In the genomic region with DNA sequence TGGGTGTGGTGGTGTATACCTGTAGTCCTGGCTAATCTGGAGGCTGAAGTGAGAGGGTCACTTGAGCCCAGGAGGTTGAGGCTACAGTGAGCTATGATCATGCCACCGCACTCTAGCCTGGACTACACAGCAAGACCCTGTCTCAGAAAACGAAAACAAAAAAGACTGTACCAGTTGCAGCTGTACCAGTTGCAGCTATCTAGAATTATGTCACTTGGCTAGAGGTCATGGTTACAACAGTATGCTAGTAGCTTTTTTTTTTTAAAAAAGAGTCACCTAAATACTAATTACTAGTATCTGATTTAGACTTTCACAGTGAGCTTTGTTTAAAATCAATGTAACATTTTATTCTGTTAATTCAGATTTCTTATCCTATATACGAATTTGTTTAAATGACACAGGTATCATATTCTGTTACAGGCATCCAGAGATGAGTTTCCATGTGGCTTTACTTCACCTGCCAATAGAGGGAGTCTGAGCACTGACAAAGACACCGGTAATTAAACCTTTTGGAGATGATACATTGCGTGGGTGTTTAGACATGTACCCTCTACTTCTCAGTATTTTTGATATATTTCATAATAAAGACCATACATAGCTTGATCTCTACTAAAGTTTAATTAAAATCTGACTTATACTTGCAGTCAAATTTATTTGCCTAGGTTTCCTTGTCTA, we compare ENCODE assay signal across 11 cellular contexts.
DNase-seq lines count a peak whose midpoint lies in the region; ATAC-seq and TF ChIP-seq lines count a peak whose summit lies in the region.
"Had no signal": no experiment of that assay in that cellular context is flagged by ENCODE, and none has a peak within 500 bp of the region (broad histone marks: within the 10 kb centered on the region; RNA-seq: fewer than 3 reads in every experiment).

No MANE protein-coding gene starts in this region.

- intact Hi-C loops in activated T-helper 2 cell treated with anti-CD3 and anti-CD28 coated beads, Interferon-gamma antibody, Interleukin-2, Interleukin-4, amounts not matched to agents 10 μg/mL and 5 μg/mL and 100 μg/mL, durations not matched to agents 14 hours and 24 hours and 36 hours (cut with micrococcal nuclease), result no loop called here

- no peaks in the 10 kb centered on the region for H3K27me3 Mint-ChIP-seq in neural crest cell (ENCODE audit: low read depth)
- H3K27me3 Mint-ChIP-seq in activated T-helper 2 cell treated with anti-CD3 and anti-CD28 coated beads, Interferon-gamma antibody, Interleukin-2, Interleukin-4, amounts not matched to agents 10 μg/mL and 5 μg/mL and 100 μg/mL, durations not matched to agents 14 hours and 24 hours and 36 hours (ENCODE audit: low read depth), result no peaks in the 10 kb centered on the region

- H2AFZ ChIP-seq in KMS-11 (ENCODE audit: low read depth), result no peak overlapping the region

- no peaks in the 10 kb centered on the region for H3K36me3 ChIP-seq in KMS-11 (ENCODE audit: insufficient read depth)

- H3K9me3 Mint-ChIP-seq in neural crest cell, result no peaks in the 10 kb centered on the region
- H3K9me3 Mint-ChIP-seq in activated naive CD4-positive, alpha-beta T cell treated with anti-CD3 and anti-CD28 coated beads, Interleukin-2, amount 50 U/mL, for 72 hours, result no peaks in the 10 kb centered on the region
- no peaks in the 10 kb centered on the region for H3K9me3 Mint-ChIP-seq in activated T-helper 2 cell treated with anti-CD3 and anti-CD28 coated beads, Interferon-gamma antibody, Interleukin-2, Interleukin-4, amounts not matched to agents 10 μg/mL and 5 μg/mL and 100 μg/mL, durations not matched to agents 14 hours and 24 hours and 36 hours
- H3K9me3 Mint-ChIP-seq: natural killer cell; T-helper 1 cell treated with Interleukin-12 subunit alpha and Interleukin-12 subunit beta and Interleukin-4 antibody, amounts not matched to agents 30 μg/mL and 1 μg/mL, for 36 hours had no signal

- H3K4me3 Mint-ChIP-seq in neural crest cell, result no peak overlapping the region
- no peak overlapping the region for H3K4me3 Mint-ChIP-seq in activated T-helper 2 cell treated with anti-CD3 and anti-CD28 coated beads, Interferon-gamma antibody, Interleukin-2, Interleukin-4, amounts not matched to agents 10 μg/mL and 5 μg/mL and 100 μg/mL, durations not matched to agents 14 hours and 24 hours and 36 hours (ENCODE audit: low read depth)
- H3K4me3 Mint-ChIP-seq: natural killer cell; T-helper 1 cell treated with Interleukin-12 subunit alpha and Interleukin-12 subunit beta and Interleukin-4 antibody, amounts not matched to agents 30 μg/mL and 1 μg/mL, for 36 hours had no signal

- no peak overlapping the region for H3K4me2 ChIP-seq in KMS-11
- H3K4me2 ChIP-seq: BLaER1 treated with 17β-estradiol and CSF1 and Interleukin-3, amounts not matched to agents 10 nM and 100 nM had no signal

- no peak overlapping the region for H3K27ac Mint-ChIP-seq in neural crest cell (ENCODE audit: unreplicated experiment)
- no peak overlapping the region for H3K27ac Mint-ChIP-seq in activated naive CD4-positive, alpha-beta T cell treated with anti-CD3 and anti-CD28 coated beads, Interleukin-2, amount 50 U/mL, for 72 hours
- no peak overlapping the region for H3K27ac Mint-ChIP-seq in activated T-helper 2 cell treated with anti-CD3 and anti-CD28 coated beads, Interferon-gamma antibody, Interleukin-2, Interleukin-4, amounts not matched to agents 10 μg/mL and 5 μg/mL and 100 μg/mL, durations not matched to agents 14 hours and 24 hours and 36 hours
- H3K27ac Mint-ChIP-seq: T-helper 1 cell treated with Interleukin-12 subunit alpha and Interleukin-12 subunit beta and Interleukin-4 antibody, amounts not matched to agents 30 μg/mL and 1 μg/mL, for 36 hours had no signal

- no peak overlapping the region for H3K27ac ChIP-seq in KMS-11
- H3K27ac ChIP-seq: BLaER1 treated with 17β-estradiol and CSF1 and Interleukin-3, amounts not matched to agents 10 nM and 100 nM had no signal

- no peaks in the 10 kb centered on the region for H3K4me1 ChIP-seq in KMS-11 (ENCODE audit: low read depth, poor library complexity, severe bottlenecking)

- H4K20me1 ChIP-seq in KMS-11 (ENCODE audit: insufficient read depth), result no peaks in the 10 kb centered on the region

- H3K4me1 Mint-ChIP-seq in neural crest cell, result no peaks in the 10 kb centered on the region
- no peaks in the 10 kb centered on the region for H3K4me1 Mint-ChIP-seq in activated T-helper 2 cell treated with anti-CD3 and anti-CD28 coated beads, Interferon-gamma antibody, Interleukin-2, Interleukin-4, amounts not matched to agents 10 μg/mL and 5 μg/mL and 100 μg/mL, durations not matched to agents 14 hours and 24 hours and 36 hours (ENCODE audit: low read depth)
- H3K4me1 Mint-ChIP-seq: natural killer cell had no signal

- DNase-seq in NCI-H146 (lab: John Stamatoyannopoulos, UW) (peak; percentile 35), NCI-H146 treated with DMSO at 0.1 percent for 48 hours (lab: John Stamatoyannopoulos, UW; ENCODE audit: unreplicated experiment) (no peak), amniotic epithelial cell (ENCODE audit: low read depth) (peak; percentile 1), neural crest cell (ENCODE audit: low read depth, low spot score) (no peak)
- no peak for DNase-seq in activated naive CD4-positive, alpha-beta T cell treated with anti-CD3 and anti-CD28 coated beads, Interleukin-2, amount 50 U/mL, for 72 hours (ENCODE audit: low spot score in 2 of 2)
- DNase-seq in activated T-helper 2 cell treated with anti-CD3 and anti-CD28 coated beads, Interferon-gamma antibody, Interleukin-2, Interleukin-4, amounts not matched to agents 10 μg/mL and 5 μg/mL and 100 μg/mL, durations not matched to agents 14 hours and 24 hours and 36 hours (ENCODE audit: low spot score), result no peak
- DNase-seq: natural killer cell had no signal

- H3K36me3 Mint-ChIP-seq in neural crest cell (ENCODE audit: low read depth), result peaks cover 6% of the 10 kb centered on the region
- H3K36me3 Mint-ChIP-seq in activated naive CD4-positive, alpha-beta T cell treated with anti-CD3 and anti-CD28 coated beads, Interleukin-2, amount 50 U/mL, for 72 hours, result no peaks in the 10 kb centered on the region
- peaks cover 36% of the 10 kb centered on the region for H3K36me3 Mint-ChIP-seq in activated T-helper 2 cell treated with anti-CD3 and anti-CD28 coated beads, Interferon-gamma antibody, Interleukin-2, Interleukin-4, amounts not matched to agents 10 μg/mL and 5 μg/mL and 100 μg/mL, durations not matched to agents 14 hours and 24 hours and 36 hours (ENCODE audit: low read depth)

- no peak overlapping the region for H3K9ac ChIP-seq in KMS-11
- H3K9ac ChIP-seq: BLaER1 treated with 17β-estradiol and CSF1 and Interleukin-3, amounts not matched to agents 10 nM and 100 nM had no signal

- TF ChIP-seq CTCF in KMS-11 (conservative IDR thresholded peaks at IDR 0.05; ENCODE audit: low read depth, low read length) (0 out of 2 replicates have a peak, but pooled peaks have one; percentile 26), neural crest cell (conservative IDR thresholded peaks at IDR 0.05) (peak; percentile 55)

- H3K79me2 ChIP-seq in KMS-11 (ENCODE audit: insufficient read depth, low read depth), result no peaks in the 10 kb centered on the region

- no peak overlapping the region for H3K4me3 ChIP-seq in KMS-11 (IDR thresholded peaks at IDR 0.05; ENCODE audit: insufficient read depth, low read depth, low read length)
- H3K4me3 ChIP-seq: BLaER1 treated with 17β-estradiol and CSF1 and Interleukin-3, amounts not matched to agents 10 nM and 100 nM had no signal

- no peaks in the 10 kb centered on the region for H3K27me3 ChIP-seq in KMS-11 (ENCODE audit: insufficient read depth, low read depth)
- H3K27me3 ChIP-seq: BLaER1 treated with 17β-estradiol and CSF1 and Interleukin-3, amounts not matched to agents 10 nM and 100 nM had no signal

- ATAC-seq in activated naive CD4-positive, alpha-beta T cell treated with anti-CD3 and anti-CD28 coated beads, Interleukin-2, amount 50 U/mL, for 72 hours, result no peak
- ATAC-seq in HG02588 (IDR thresholded peaks at IDR 0.05; ENCODE audit: unreplicated experiment), result no peak
- ATAC-seq: natural killer cell had no signal

Comparison
In these comparisons a context has a peak if more than half of its experiments do, and no peak if none do; other contexts are left out.
1. DNase-seq: peak in NCI-H146 (single experiment) and amniotic epithelial cell (single experiment); none in NCI-H146 treated with DMSO at 0.1 percent for 48 hours (single experiment), neural crest cell (single experiment), activated naive CD4-positive, alpha-beta T cell treated with anti-CD3 and anti-CD28 coated beads, Interleukin-2, amount 50 U/mL, for 72 hours (0 of 2) and activated T-helper 2 cell treated with anti-CD3 and anti-CD28 coated beads, Interferon-gamma antibody, Interleukin-2, Interleukin-4, amounts not matched to agents 10 μg/mL and 5 μg/mL and 100 μg/mL, durations not matched to agents 14 hours and 24 hours and 36 hours (single experiment).